Comparison of ENCODE assay signal across 20 cellular contexts in the genomic region with DNA sequence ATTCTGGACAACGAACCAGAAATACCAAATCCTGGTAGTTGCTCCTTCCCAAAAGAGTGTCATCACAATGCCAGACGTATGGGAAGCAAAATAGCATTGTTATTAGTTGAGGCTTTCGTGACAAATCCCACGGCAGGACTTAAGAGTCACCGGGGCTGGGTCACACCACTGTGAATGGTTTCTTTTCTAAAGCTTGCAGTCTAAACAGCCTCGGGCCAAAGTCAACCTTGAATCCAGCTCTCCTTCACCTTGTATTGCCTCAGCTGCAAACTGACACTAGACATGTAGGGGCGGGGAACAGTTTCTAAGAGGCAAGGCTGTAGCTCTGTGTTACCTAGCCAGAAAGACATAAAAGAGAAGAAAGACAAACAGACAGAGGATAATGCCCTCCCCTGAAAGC.
DNase-seq lines count a peak whose midpoint lies in the region; TF ChIP-seq lines count a peak whose summit lies in the region.
"Had no signal": no experiment of that assay in that cellular context is flagged by ENCODE, and none has a peak within 500 bp of the region (broad histone marks: within the 10 kb centered on the region; RNA-seq: fewer than 3 reads in every experiment).

No MANE protein-coding gene starts in this region.

- no peaks in the 10 kb centered on the region for H3K9me3 ChIP-seq in smooth muscle cell (replicated peaks; ENCODE audit: low read depth)
- H3K9me3 ChIP-seq in CD4-positive, alpha-beta memory T cell (ENCODE audit: control insufficient read depth in 1 of 2, low read length in 2 of 2) = no peaks in the 10 kb centered on the region

- no TSS peak for BruUV-seq in MCF 10A (replicated peaks; lab: Mats Ljungman, UMichigan)

- H3K9me3 Mint-ChIP-seq in MCF 10A (ENCODE audit: unreplicated experiment) (peaks cover 11% of the 10 kb centered on the region), mesothelial cell of epicardium (peaks cover 48% of the 10 kb centered on the region)
- H3K9me3 Mint-ChIP-seq in CD4-positive, alpha-beta memory T cell = peaks cover 0 to 18% (median 6%) of the 10 kb centered on the region in 8 donors

- H3K27ac Mint-ChIP-seq in MCF 10A (ENCODE audit: low read depth, unreplicated experiment) = no peak overlapping the region
- H3K27ac Mint-ChIP-seq in mesothelial cell of epicardium = no peak overlapping the region
- no peak overlapping the region for H3K27ac Mint-ChIP-seq in CD4-positive, alpha-beta memory T cell
- H3K27ac Mint-ChIP-seq: CD14-positive monocyte had no signal

- CTCF ChIA-PET in MCF 10A (lab: Yijun Ruan, JAX) = no interaction called here
- CTCF ChIA-PET in CD4-positive, alpha-beta memory T cell (lab: Charles Lee; ENCODE audit: partially characterized antibody) = no interaction called here

- peak overlapping the region; percentile 91 for H3K27ac ChIP-seq in smooth muscle cell (ENCODE audit: low read depth)
- H3K27ac ChIP-seq in CD4-positive, alpha-beta memory T cell (ENCODE audit: low read depth, low read length) = no peak overlapping the region
- H3K27ac ChIP-seq: HL-60, RWPE1 had no signal

- POLR2A ChIA-PET in MCF 10A (lab: Yijun Ruan, JAX) = no interaction called here
- POLR2A ChIA-PET in CD4-positive, alpha-beta memory T cell (lab: Charles Lee; ENCODE audit: partially characterized antibody) = no interaction called here

- H3K4me3 Mint-ChIP-seq in MCF 10A (ENCODE audit: unreplicated experiment) (peak overlapping the region; percentile 26), mesothelial cell of epicardium (no peak overlapping the region)
- H3K4me3 Mint-ChIP-seq in CD4-positive, alpha-beta memory T cell = no peak overlapping the region
- H3K4me3 Mint-ChIP-seq: CD14-positive monocyte had no signal

- DNase-seq in ELR (ENCODE audit: low read depth) = peak; percentile 20
- DNase-seq in NCI-H1930 (lab: John Stamatoyannopoulos, UW) = peak; percentile 67 to 88
- DNase-seq in MCF 10A (ENCODE audit: unreplicated experiment) = peak; percentile 42
- DNase-seq in smooth muscle cell (lab: John Stamatoyannopoulos, UW; ENCODE audit: unreplicated experiment) = no peak
- no peak for DNase-seq in mesothelial cell of epicardium (ENCODE audit: low spot score in 2 of 2, unreplicated experiment in 2 of 2)
- no peak for DNase-seq in CD4-positive, alpha-beta memory T cell
- no peak for DNase-seq in KG1 (lab: John Stamatoyannopoulos, UW)
- DNase-seq: ACHN, AML-193, COR-L47, DMS153, HCEC 1CT, NCI-H1436, NCI-H2029 treated with DMSO at 0.1 percent for 48 hours, NCI-H69, OCI-M1, T-helper 1 cell had no signal

- H3F3A ChIP-seq in smooth muscle cell (ENCODE audit: low read depth) = peaks cover 3% of the 10 kb centered on the region

- H3K4me1 Mint-ChIP-seq in MCF 10A (ENCODE audit: insufficient read depth, unreplicated experiment) (peaks cover 16% of the 10 kb centered on the region), mesothelial cell of epicardium (no peaks in the 10 kb centered on the region)
- H3K4me1 Mint-ChIP-seq in CD4-positive, alpha-beta memory T cell = no peaks in the 10 kb centered on the region
- H3K4me1 Mint-ChIP-seq: CD14-positive monocyte had no signal

- H3K79me2 ChIP-seq in smooth muscle cell (ENCODE audit: low read depth) = no peaks in the 10 kb centered on the region

- no peaks in the 10 kb centered on the region for H4K20me1 ChIP-seq in smooth muscle cell (ENCODE audit: low read depth)

- H3K4me2 ChIP-seq in smooth muscle cell = peak overlapping the region; percentile 31

- no peaks in the 10 kb centered on the region for H3K36me3 ChIP-seq in smooth muscle cell (ENCODE audit: low read depth)
- no peaks in the 10 kb centered on the region for H3K36me3 ChIP-seq in CD4-positive, alpha-beta memory T cell (ENCODE audit: insufficient read depth, low read length)

- intact Hi-C loops in MCF 10A (cut with micrococcal nuclease) = no loop called here
- intact Hi-C loops in CD4-positive, alpha-beta memory T cell (cut with micrococcal nuclease) = no loop called here

- no peaks in the 10 kb centered on the region for H3K27me3 Mint-ChIP-seq in MCF 10A (ENCODE audit: insufficient read depth, unreplicated experiment)
- no peaks in the 10 kb centered on the region for H3K27me3 Mint-ChIP-seq in mesothelial cell of epicardium (ENCODE audit: low read depth)
- H3K27me3 Mint-ChIP-seq in CD4-positive, alpha-beta memory T cell = no peaks in the 10 kb centered on the region

- H3K36me3 Mint-ChIP-seq in MCF 10A (ENCODE audit: insufficient read depth, unreplicated experiment) (peaks cover 4% of the 10 kb centered on the region), mesothelial cell of epicardium (peaks cover 10% of the 10 kb centered on the region)
- H3K36me3 Mint-ChIP-seq in CD4-positive, alpha-beta memory T cell = no peaks in the 10 kb centered on the region
- H3K36me3 Mint-ChIP-seq: CD14-positive monocyte had no signal

- no peaks in the 10 kb centered on the region for H3K4me1 ChIP-seq in smooth muscle cell (ENCODE audit: low read depth)
- no peaks in the 10 kb centered on the region for H3K4me1 ChIP-seq in CD4-positive, alpha-beta memory T cell (ENCODE audit: insufficient read depth, low read length)

- WGBS in smooth muscle cell (ENCODE audit: low lambda C conversion rate) = 64% methylated on average over 7 of the region's 7 CpGs

- no peaks in the 10 kb centered on the region for H3K27me3 ChIP-seq in smooth muscle cell (ENCODE audit: low read depth)
- no peaks in the 10 kb centered on the region for H3K27me3 ChIP-seq in CD4-positive, alpha-beta memory T cell (ENCODE audit: insufficient read depth, low read length)

- peak overlapping the region; percentile 63 for H3K9ac ChIP-seq in smooth muscle cell (ENCODE audit: low read depth)

- no peak overlapping the region for H3K4me3 ChIP-seq in smooth muscle cell
- H3K4me3 ChIP-seq in CD4-positive, alpha-beta memory T cell (ENCODE audit: low read length in 2 of 2) = no peak overlapping the region

- no peak for TF ChIP-seq CTCF in MCF 10A (IDR thresholded peaks at IDR 0.05; ENCODE audit: unreplicated experiment)
- TF ChIP-seq CTCF in smooth muscle cell (IDR thresholded peaks at IDR 0.05; ENCODE audit: borderline replicate concordance, insufficient read depth, poor library complexity, severe bottlenecking) = no peak
- no peak for TF ChIP-seq CTCF in mesothelial cell of epicardium (IDR thresholded peaks at IDR 0.05; ENCODE audit: unreplicated experiment)

- H2AFZ ChIP-seq in smooth muscle cell (ENCODE audit: low read depth) = no peak overlapping the region

Comparison
In these comparisons a context has a peak if more than half of its experiments do, and no peak if none do; other contexts are left out.
1. DNase-seq: peak in ELR (single experiment), NCI-H1930 (2 of 2) and MCF 10A (single experiment); none in smooth muscle cell (single experiment), mesothelial cell of epicardium (0 of 2), CD4-positive, alpha-beta memory T cell (0 of 5) and KG1 (single experiment).